In the genomic region with DNA sequence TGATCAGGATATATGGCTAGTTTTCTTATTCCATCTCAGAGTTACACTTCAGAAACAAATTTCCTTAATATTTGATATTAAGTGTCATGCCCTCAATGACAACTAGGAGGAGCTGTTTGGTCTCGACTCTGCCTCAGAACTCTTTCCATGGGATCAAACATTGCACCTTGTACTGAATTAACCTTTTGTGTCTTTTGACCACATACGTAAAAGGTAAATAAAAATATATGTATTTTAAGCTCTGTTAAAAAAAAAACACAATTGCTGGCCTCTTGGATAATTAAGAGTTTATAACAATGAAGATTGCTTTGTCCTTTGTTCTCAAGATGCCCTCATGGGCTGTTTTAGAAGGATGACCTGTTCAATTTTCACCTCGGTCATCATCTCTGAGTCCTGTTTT, we compare ENCODE assay signal across 8 cellular contexts. TPM values are rescaled to one million over a fixed set of nuclear protein-coding genes. Genes with fewer than 3 reads are reported as not detected.
DNase-seq lines count a peak whose midpoint lies in the region; ATAC-seq, FAIRE-seq and TF ChIP-seq lines count a peak whose summit lies in the region.

No MANE protein-coding gene starts in this region.

- CTCF ChIA-PET in activated naive CD4-positive, alpha-beta T cell treated with anti-CD3 and anti-CD28 coated beads for 36 hours (lab: Charles Lee) = interaction anchor here (0.7 to 1.7 kb wide), 14 partner anchors 9 to 477 kb away, joined by 3 to 4 read pairs (median 3); no protein-coding TSS in a partner anchor

- H3K9me3 ChIP-seq in Loucy (ENCODE audit: insufficient read depth, low read depth, low read length) = no peaks in the 10 kb centered on the region
- no peaks in the 10 kb centered on the region for H3K9me3 ChIP-seq in astrocyte (ENCODE audit: insufficient read depth, low read depth, low read length)
- no peaks in the 10 kb centered on the region for H3K9me3 ChIP-seq in left lung

- H2AFZ ChIP-seq in Loucy (ENCODE audit: low read length) = peak overlapping the region; percentile 54; the same call in 1 of the 2 replicates
- H2AFZ ChIP-seq in astrocyte (ENCODE audit: low read depth, low read length) = no peak overlapping the region

- DNase-seq in EL (peak; percentile 43), astrocyte (ENCODE audit: low read depth) (peak; percentile 9), left lung (no peak), HPDE6-E6E7 (ENCODE audit: extremely low spot score) (no peak), NK-92 (lab: John Stamatoyannopoulos, UW; ENCODE audit: unreplicated experiment) (no peak)
- DNase-seq in activated naive CD4-positive, alpha-beta T cell treated with anti-CD3 and anti-CD28 coated beads for 36 hours = no peak

- H3K4me1 ChIP-seq in Loucy (ENCODE audit: insufficient read depth, low read length, poor library complexity, severe bottlenecking) (no peaks in the 10 kb centered on the region), astrocyte (ENCODE audit: insufficient read depth, low read length) (no peaks in the 10 kb centered on the region), left lung (no peaks in the 10 kb centered on the region)

- H3K4me3 ChIP-seq in Loucy (ENCODE audit: low read length, poor library complexity, severe bottlenecking) (no peak overlapping the region), astrocyte (ENCODE audit: insufficient read depth, low read depth, low read length) (no peak overlapping the region), left lung (no peak overlapping the region)

- no peaks in the 10 kb centered on the region for H3K79me2 ChIP-seq in Loucy (ENCODE audit: insufficient read depth, low read length)
- H3K79me2 ChIP-seq in astrocyte (ENCODE audit: insufficient read depth, low read length) = no peaks in the 10 kb centered on the region

- H3K9me3 Mint-ChIP-seq in astrocyte (ENCODE audit: unreplicated experiment) = peaks cover 5% of the 10 kb centered on the region
- no peaks in the 10 kb centered on the region for H3K9me3 Mint-ChIP-seq in activated naive CD4-positive, alpha-beta T cell treated with anti-CD3 and anti-CD28 coated beads for 36 hours

- FAIRE-seq in astrocyte (lab: Jason Lieb, UNC) = peak; percentile 56

- ATAC-seq in GM21423 (IDR thresholded peaks at IDR 0.05; ENCODE audit: unreplicated experiment) (peak; percentile 62), left lung (peak; percentile 87)

- H3K27ac ChIP-seq in astrocyte (ENCODE audit: low read depth, low read length) = no peak overlapping the region
- H3K27ac ChIP-seq in left lung = no peak overlapping the region

- H3K36me3 ChIP-seq in Loucy (ENCODE audit: insufficient read depth, low read length) = no peaks in the 10 kb centered on the region
- no peaks in the 10 kb centered on the region for H3K36me3 ChIP-seq in astrocyte (ENCODE audit: insufficient read depth, low read length)
- no peaks in the 10 kb centered on the region for H3K36me3 ChIP-seq in left lung

- H3K27me3 Mint-ChIP-seq in astrocyte (ENCODE audit: low read depth, unreplicated experiment) = no peaks in the 10 kb centered on the region
- peaks cover 8% of the 10 kb centered on the region for H3K27me3 Mint-ChIP-seq in activated naive CD4-positive, alpha-beta T cell treated with anti-CD3 and anti-CD28 coated beads for 36 hours (ENCODE audit: low read depth)

- intact Hi-C loops in left lung (cut with DNase I) = loop anchor here in 1 of 2 donors (10.0 kb wide), 1 partner anchor 460 kb away; no protein-coding TSS in a partner anchor
- intact Hi-C loops in activated naive CD4-positive, alpha-beta T cell treated with anti-CD3 and anti-CD28 coated beads for 36 hours (cut with micrococcal nuclease) = loop anchor here (1.0 kb wide), 3 partner anchors 374 to 477 kb away; no protein-coding TSS in a partner anchor

- H3K27me3 ChIP-seq in Loucy (ENCODE audit: insufficient read depth, low read length, poor library complexity, severe bottlenecking) = no peaks in the 10 kb centered on the region
- H3K27me3 ChIP-seq in astrocyte (ENCODE audit: insufficient read depth, low read length) = no peaks in the 10 kb centered on the region
- H3K27me3 ChIP-seq in left lung = no peaks in the 10 kb centered on the region

- H3K9ac ChIP-seq in Loucy (ENCODE audit: low read depth, low read length, poor library complexity, severe bottlenecking) = no peak overlapping the region
- H3K9ac ChIP-seq in astrocyte (ENCODE audit: low read length) = no peak overlapping the region

- peak; percentile 85 for TF ChIP-seq CTCF in Loucy (conservative IDR thresholded peaks at IDR 0.05; ENCODE audit: low read length)
- peak; percentile 87 for TF ChIP-seq CTCF in astrocyte (IDR thresholded peaks at IDR 0.05; ENCODE audit: insufficient read depth, low read depth, low read length)
- TF ChIP-seq CTCF in left lung (IDR thresholded peaks at IDR 0.05) = peak; percentile 59 to 61

- H3K9me2 ChIP-seq in Loucy (replicated peaks; ENCODE audit: low read depth, low read length) = no peaks in the 10 kb centered on the region

- H3K27ac Mint-ChIP-seq in astrocyte (ENCODE audit: unreplicated experiment) = no peak overlapping the region
- no peak overlapping the region for H3K27ac Mint-ChIP-seq in activated naive CD4-positive, alpha-beta T cell treated with anti-CD3 and anti-CD28 coated beads for 36 hours

- peaks cover 2% of the 10 kb centered on the region for H3K36me3 Mint-ChIP-seq in astrocyte (ENCODE audit: low read depth, unreplicated experiment)
- H3K36me3 Mint-ChIP-seq in activated naive CD4-positive, alpha-beta T cell treated with anti-CD3 and anti-CD28 coated beads for 36 hours (ENCODE audit: low read depth) = no peaks in the 10 kb centered on the region

- H3F3A ChIP-seq in Loucy (ENCODE audit: low read depth) = no peaks in the 10 kb centered on the region

- H4K20me1 ChIP-seq in Loucy (ENCODE audit: insufficient read depth, low read length, poor library complexity, severe bottlenecking) (no peaks in the 10 kb centered on the region), astrocyte (ENCODE audit: insufficient read depth, low read length) (no peaks in the 10 kb centered on the region)

- no peak overlapping the region for H3K4me2 ChIP-seq in Loucy (ENCODE audit: low read depth, low read length, poor library complexity, severe bottlenecking)
- H3K4me2 ChIP-seq in astrocyte (ENCODE audit: low read length) = no peak overlapping the region

- H3K4me1 Mint-ChIP-seq in astrocyte (ENCODE audit: low read depth, unreplicated experiment) = peaks cover 8% of the 10 kb centered on the region
- H3K4me1 Mint-ChIP-seq in activated naive CD4-positive, alpha-beta T cell treated with anti-CD3 and anti-CD28 coated beads for 36 hours (ENCODE audit: low read depth) = no peaks in the 10 kb centered on the region

- no peak overlapping the region for H3K4me3 Mint-ChIP-seq in astrocyte (ENCODE audit: unreplicated experiment)
- H3K4me3 Mint-ChIP-seq in activated naive CD4-positive, alpha-beta T cell treated with anti-CD3 and anti-CD28 coated beads for 36 hours = no peak overlapping the region

RNA-seq across cellular contexts. Expression of a gene that starts 18.7 kb away (rescaled TPM):
- total RNA-seq in astrocyte (17,010 and 22,524 TPM in 2 replicates), left lung (1,000 to 10,000 TPM; 1,862 to 3,073 TPM)
- total RNA-seq in activated naive CD4-positive, alpha-beta T cell treated with anti-CD3 and anti-CD28 coated beads for 36 hours = under 1 TPM; 0.45 to 0.57 TPM

Comparison
In these comparisons a context has a peak if more than half of its experiments do, and no peak if none do; other contexts are left out.
1. DNase-seq: peak in EL (single experiment) and astrocyte (single experiment); none in left lung (0 of 2), HPDE6-E6E7 (single experiment), NK-92 (single experiment) and activated naive CD4-positive, alpha-beta T cell treated with anti-CD3 and anti-CD28 coated beads for 36 hours (single experiment).
2. RNA of a gene that starts 18.7 kb away (total RNA-seq): 17,010 to 22,524 TPM in astrocyte and 1,862 to 3,073 TPM in left lung; 0.45 to 0.57 TPM in activated naive CD4-positive, alpha-beta T cell treated with anti-CD3 and anti-CD28 coated beads for 36 hours; every median in the first group is over 1,000 times any median in the second.
3. Peak in every context shown above with its lines, with median percentiles within 50 percentile points of each other: CTCF ChIP-seq.